8 cellular contexts compared by ENCODE assay signal in the genomic region with DNA sequence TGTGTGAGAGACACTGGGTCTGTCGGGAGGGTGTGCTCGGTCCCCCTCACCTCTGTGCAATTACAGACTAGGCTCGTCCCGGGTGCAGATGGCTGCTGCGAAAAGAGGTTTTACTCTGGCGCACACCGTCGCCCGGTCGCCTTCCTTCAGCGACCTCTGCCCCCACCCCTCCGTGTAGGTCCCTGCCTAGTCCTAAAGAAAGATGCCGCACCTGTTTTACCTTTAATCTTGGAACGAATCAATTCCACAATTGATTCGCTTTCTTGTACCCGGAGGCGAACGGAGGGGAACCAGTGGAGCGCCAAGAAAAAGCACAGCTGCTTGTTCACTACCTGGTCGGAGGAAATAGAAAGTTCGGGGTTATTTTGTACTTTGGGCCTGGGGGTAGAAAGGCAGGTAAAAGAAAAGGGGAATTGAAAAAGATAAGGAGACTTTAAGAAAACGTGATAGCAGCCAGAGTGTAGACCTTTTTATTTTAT. TPM values are rescaled to one million over a fixed set of nuclear protein-coding genes. Genes with fewer than 3 reads are reported as not detected.
DNase-seq lines count a peak whose midpoint lies in the region; ATAC-seq lines count a peak whose summit lies in the region.

No MANE protein-coding gene starts in this region.

- peaks cover 90% of the 10 kb centered on the region for H3K27me3 ChIP-seq in HUES6 (ENCODE audit: control insufficient read depth, insufficient read depth, low read length)
- H3K27me3 ChIP-seq in right cardiac atrium (ENCODE audit: control insufficient read depth, insufficient read depth), result no peaks in the 10 kb centered on the region
- peaks cover 13 to 52% (median 18%) of the 10 kb centered on the region in 5 donors for H3K27me3 ChIP-seq in subcutaneous abdominal adipose tissue (ENCODE audit: control insufficient read depth in 5 of 5, insufficient read depth in 4 of 5, low read length in 5 of 5)

- no peaks in the 10 kb centered on the region for H3K36me3 Mint-ChIP-seq in activated CD4-positive, alpha-beta T cell treated with anti-CD3 and anti-CD28 coated beads, Interleukin-2, amount 10 ng/mL, durations not matched to agents 24 days and 14 days (ENCODE audit: low read depth)

- peaks cover 8% of the 10 kb centered on the region for H3K9me3 Mint-ChIP-seq in activated CD4-positive, alpha-beta T cell treated with anti-CD3 and anti-CD28 coated beads, Interleukin-2, amount 10 ng/mL, durations not matched to agents 24 days and 14 days

- no peak overlapping the region for H3K27ac ChIP-seq in HUES6 (ENCODE audit: low read depth, low read length)
- H3K27ac ChIP-seq in right cardiac atrium (ENCODE audit: low read length), result no peak overlapping the region
- no peak overlapping the region for H3K27ac ChIP-seq in subcutaneous abdominal adipose tissue (ENCODE audit: low read depth, low read length)
- no peak overlapping the region for H3K27ac ChIP-seq in substantia nigra (ENCODE audit: low read depth, low read length, poor library complexity, severe bottlenecking)

- ATAC-seq in right cardiac atrium, result no peak

- intact Hi-C loops in activated CD4-positive, alpha-beta T cell treated with anti-CD3 and anti-CD28 coated beads, Interleukin-2, amount 10 ng/mL, durations not matched to agents 24 days and 14 days (cut with micrococcal nuclease), result no loop called here
- intact Hi-C loops in right cardiac atrium (cut with DNase I), result no loop called here

- H3K4me1 ChIP-seq in HUES6 (ENCODE audit: control insufficient read depth, insufficient read depth, low read length), result peaks cover 5% of the 10 kb centered on the region; the same call in 1 of the 2 replicates
- H3K4me1 ChIP-seq in right cardiac atrium (ENCODE audit: control insufficient read depth, insufficient read depth, low read length), result no peaks in the 10 kb centered on the region
- H3K4me1 ChIP-seq in subcutaneous abdominal adipose tissue (ENCODE audit: control insufficient read depth in 5 of 5, insufficient read depth in 5 of 5, low read length in 5 of 5), result peaks cover 0 to 23% (median 18%) of the 10 kb centered on the region in 5 donors

- H3K9me3 ChIP-seq in HUES6 (ENCODE audit: control insufficient read depth, insufficient read depth, low read depth, low read length) (no peaks in the 10 kb centered on the region), right cardiac atrium (ENCODE audit: control insufficient read depth, low read length) (no peaks in the 10 kb centered on the region), subcutaneous abdominal adipose tissue (ENCODE audit: control insufficient read depth in 5 of 5, low read length in 5 of 5) (no peaks in the 10 kb centered on the region)

- H3K9ac ChIP-seq in HUES6 (ENCODE audit: low read length) (no peak overlapping the region), subcutaneous abdominal adipose tissue (ENCODE audit: low read length in 5 of 5) (no peak overlapping the region)

- no peak overlapping the region for H3K27ac Mint-ChIP-seq in activated CD4-positive, alpha-beta T cell treated with anti-CD3 and anti-CD28 coated beads, Interleukin-2, amount 10 ng/mL, durations not matched to agents 24 days and 14 days

- peaks cover 6% of the 10 kb centered on the region for H3K4me1 Mint-ChIP-seq in activated CD4-positive, alpha-beta T cell treated with anti-CD3 and anti-CD28 coated beads, Interleukin-2, amount 10 ng/mL, durations not matched to agents 24 days and 14 days

- peak; percentile 57 for DNase-seq in activated CD4-positive, alpha-beta T cell treated with anti-CD3 and anti-CD28 coated beads, Interleukin-2, amount 10 ng/mL, durations not matched to agents 24 days and 14 days
- no peak for DNase-seq in activated CD4-positive, alpha-beta T cell treated with anti-CD3 and anti-CD28 coated beads, Interleukin-2, amount 50 U/mL, for 48 hours
- no peak for DNase-seq in right cardiac atrium
- DNase-seq in cerebellar cortex (ENCODE audit: low spot score), result no peak
- DNase-seq in kidney glomerular epithelial cell (lab: John Stamatoyannopoulos, UW), result no peak
- DNase-seq in substantia nigra (lab: John Stamatoyannopoulos, UW), result no peak

- H3K27me3 Mint-ChIP-seq in activated CD4-positive, alpha-beta T cell treated with anti-CD3 and anti-CD28 coated beads, Interleukin-2, amount 10 ng/mL, durations not matched to agents 24 days and 14 days, result peaks cover 78% of the 10 kb centered on the region

- H3K4me3 ChIP-seq in HUES6 (ENCODE audit: low read depth, low read length) (peak overlapping the region; percentile 66), right cardiac atrium (ENCODE audit: low read length) (peak overlapping the region; percentile 55), subcutaneous abdominal adipose tissue (ENCODE audit: low read depth in 1 of 5, low read length in 5 of 5) (peak overlapping the region in 4 of 5 donors; percentile 55 to 70 (median 59))

- 7% methylated on average over 22 of the region's 22 CpGs for WGBS in right cardiac atrium

- peak overlapping the region; percentile 71 for H3K4me3 Mint-ChIP-seq in activated CD4-positive, alpha-beta T cell treated with anti-CD3 and anti-CD28 coated beads, Interleukin-2, amount 10 ng/mL, durations not matched to agents 24 days and 14 days

- H3K36me3 ChIP-seq in HUES6 (ENCODE audit: control insufficient read depth, insufficient read depth, low read length) (no peaks in the 10 kb centered on the region), subcutaneous abdominal adipose tissue (ENCODE audit: control insufficient read depth in 5 of 5, insufficient read depth in 5 of 5, low read length in 5 of 5) (no peaks in the 10 kb centered on the region)

RNA-seq across cellular contexts. Expression of gene NPNT, which starts 1.2 kb away (rescaled TPM):
- 0.12 TPM in 1 of 2 replicates, not detected in the other for total RNA-seq in activated CD4-positive, alpha-beta T cell treated with anti-CD3 and anti-CD28 coated beads, Interleukin-2, amount 10 ng/mL, durations not matched to agents 24 days and 14 days
- total RNA-seq in right cardiac atrium, result 1 to 10 TPM; 1.4 to 5.5 (median 4.3) TPM
- 4.8 TPM for polyA plus RNA-seq in right cardiac atrium
